ENCODE assay signal across 1 cellular context in the genomic region with DNA sequence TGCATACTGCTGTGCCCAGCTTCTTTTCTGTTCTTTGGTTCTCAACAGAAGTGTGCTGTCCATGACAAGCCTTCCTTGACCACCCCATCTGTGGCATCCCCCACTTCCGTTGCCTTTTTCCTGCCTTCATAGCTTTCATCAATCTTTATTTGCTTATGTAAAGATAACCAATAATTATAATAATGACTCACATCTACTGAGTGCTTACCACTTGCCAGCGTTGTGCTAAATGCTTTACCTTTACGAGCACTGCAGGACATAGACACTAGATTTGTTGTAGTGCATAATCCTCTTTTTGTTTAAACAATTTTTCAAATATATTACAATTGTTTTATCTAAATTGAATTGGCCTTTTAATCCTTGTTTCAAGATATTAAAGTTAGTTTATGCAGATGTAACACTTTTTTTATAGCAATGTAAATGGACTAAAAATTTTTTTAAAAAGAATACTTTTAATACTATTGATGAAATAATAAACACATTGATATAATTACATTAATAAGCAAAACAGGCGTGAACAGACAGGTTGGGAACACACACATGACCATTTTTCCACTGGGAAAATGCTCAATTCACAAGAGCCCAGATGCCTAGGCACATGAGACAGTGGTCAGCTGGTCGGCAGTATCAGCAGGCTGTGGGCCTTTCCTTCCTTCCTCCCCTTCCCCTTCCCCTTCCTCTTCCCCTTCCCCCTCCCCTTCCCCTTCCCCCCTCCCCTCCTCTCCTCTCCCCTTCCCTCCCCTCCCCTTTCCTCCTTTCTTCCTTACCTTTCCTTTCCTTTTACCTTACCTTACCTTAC.
TF ChIP-seq lines count a peak whose summit lies in the region.

No MANE protein-coding gene starts in this region.

TF ChIP-seq in GM23338, 12 proteins besides CTCF, POLR2A, EP300 and RAD21 (continued from another document):
- TF ChIP-seq, protein P1, sequence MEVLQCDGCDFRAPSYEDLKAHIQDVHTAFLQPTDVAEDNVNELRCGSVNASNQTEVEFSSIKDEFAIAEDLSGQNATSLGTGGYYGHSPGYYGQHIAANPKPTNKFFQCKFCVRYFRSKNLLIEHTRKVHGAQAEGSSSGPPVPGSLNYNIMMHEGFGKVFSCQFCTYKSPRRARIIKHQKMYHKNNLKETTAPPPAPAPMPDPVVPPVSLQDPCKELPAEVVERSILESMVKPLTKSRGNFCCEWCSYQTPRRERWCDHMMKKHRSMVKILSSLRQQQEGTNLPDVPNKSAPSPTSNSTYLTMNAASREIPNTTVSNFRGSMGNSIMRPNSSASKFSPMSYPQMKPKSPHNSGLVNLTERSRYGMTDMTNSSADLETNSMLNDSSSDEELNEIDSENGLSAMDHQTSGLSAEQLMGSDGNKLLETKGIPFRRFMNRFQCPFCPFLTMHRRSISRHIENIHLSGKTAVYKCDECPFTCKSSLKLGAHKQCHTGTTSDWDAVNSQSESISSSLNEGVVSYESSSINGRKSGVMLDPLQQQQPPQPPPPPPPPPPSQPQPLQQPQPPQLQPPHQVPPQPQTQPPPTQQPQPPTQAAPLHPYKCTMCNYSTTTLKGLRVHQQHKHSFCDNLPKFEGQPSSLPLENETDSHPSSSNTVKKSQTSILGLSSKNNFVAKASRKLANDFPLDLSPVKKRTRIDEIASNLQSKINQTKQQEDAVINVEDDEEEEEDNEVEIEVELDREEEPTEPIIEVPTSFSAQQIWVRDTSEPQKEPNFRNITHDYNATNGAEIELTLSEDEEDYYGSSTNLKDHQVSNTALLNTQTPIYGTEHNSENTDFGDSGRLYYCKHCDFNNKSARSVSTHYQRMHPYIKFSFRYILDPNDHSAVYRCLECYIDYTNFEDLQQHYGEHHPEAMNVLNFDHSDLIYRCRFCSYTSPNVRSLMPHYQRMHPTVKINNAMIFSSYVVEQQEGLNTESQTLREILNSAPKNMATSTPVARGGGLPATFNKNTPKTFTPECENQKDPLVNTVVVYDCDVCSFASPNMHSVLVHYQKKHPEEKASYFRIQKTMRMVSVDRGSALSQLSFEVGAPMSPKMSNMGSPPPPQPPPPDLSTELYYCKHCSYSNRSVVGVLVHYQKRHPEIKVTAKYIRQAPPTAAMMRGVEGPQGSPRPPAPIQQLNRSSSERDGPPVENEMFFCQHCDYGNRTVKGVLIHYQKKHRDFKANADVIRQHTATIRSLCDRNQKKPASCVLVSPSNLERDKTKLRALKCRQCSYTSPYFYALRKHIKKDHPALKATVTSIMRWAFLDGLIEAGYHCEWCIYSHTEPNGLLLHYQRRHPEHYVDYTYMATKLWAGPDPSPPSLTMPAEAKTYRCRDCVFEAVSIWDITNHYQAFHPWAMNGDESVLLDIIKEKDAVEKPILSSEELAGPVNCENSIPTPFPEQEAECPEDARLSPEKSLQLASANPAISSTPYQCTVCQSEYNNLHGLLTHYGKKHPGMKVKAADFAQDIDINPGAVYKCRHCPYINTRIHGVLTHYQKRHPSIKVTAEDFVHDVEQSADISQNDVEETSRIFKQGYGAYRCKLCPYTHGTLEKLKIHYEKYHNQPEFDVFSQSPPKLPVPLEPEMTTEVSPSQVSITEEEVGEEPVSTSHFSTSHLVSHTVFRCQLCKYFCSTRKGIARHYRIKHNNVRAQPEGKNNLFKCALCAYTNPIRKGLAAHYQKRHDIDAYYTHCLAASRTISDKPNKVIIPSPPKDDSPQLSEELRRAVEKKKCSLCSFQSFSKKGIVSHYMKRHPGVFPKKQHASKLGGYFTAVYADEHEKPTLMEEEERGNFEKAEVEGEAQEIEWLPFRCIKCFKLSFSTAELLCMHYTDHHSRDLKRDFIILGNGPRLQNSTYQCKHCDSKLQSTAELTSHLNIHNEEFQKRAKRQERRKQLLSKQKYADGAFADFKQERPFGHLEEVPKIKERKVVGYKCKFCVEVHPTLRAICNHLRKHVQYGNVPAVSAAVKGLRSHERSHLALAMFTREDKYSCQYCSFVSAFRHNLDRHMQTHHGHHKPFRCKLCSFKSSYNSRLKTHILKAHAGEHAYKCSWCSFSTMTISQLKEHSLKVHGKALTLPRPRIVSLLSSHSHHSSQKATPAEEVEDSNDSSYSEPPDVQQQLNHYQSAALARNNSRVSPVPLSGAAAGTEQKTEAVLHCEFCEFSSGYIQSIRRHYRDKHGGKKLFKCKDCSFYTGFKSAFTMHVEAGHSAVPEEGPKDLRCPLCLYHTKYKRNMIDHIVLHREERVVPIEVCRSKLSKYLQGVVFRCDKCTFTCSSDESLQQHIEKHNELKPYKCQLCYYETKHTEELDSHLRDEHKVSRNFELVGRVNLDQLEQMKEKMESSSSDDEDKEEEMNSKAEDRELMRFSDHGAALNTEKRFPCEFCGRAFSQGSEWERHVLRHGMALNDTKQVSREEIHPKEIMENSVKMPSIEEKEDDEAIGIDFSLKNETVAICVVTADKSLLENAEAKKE (CRISPR knock-in tag; IDR thresholded peaks at IDR 0.05): no peak
- TF ChIP-seq ZNF331 (CRISPR knock-in tag; IDR thresholded peaks at IDR 0.05; ENCODE audit: low read depth) (no peak), POLR2AphosphoS5 (IDR thresholded peaks at IDR 0.05; ENCODE audit: low read depth) (no peak), ZNF114 (CRISPR knock-in tag; IDR thresholded peaks at IDR 0.05) (no peak), CREB1 (CRISPR knock-in tag; IDR thresholded peaks at IDR 0.05; ENCODE audit: low read depth) (no peak), JUNB (IDR thresholded peaks at IDR 0.05; ENCODE audit: unreplicated experiment) (no peak)
- TF ChIP-seq, protein P2, sequence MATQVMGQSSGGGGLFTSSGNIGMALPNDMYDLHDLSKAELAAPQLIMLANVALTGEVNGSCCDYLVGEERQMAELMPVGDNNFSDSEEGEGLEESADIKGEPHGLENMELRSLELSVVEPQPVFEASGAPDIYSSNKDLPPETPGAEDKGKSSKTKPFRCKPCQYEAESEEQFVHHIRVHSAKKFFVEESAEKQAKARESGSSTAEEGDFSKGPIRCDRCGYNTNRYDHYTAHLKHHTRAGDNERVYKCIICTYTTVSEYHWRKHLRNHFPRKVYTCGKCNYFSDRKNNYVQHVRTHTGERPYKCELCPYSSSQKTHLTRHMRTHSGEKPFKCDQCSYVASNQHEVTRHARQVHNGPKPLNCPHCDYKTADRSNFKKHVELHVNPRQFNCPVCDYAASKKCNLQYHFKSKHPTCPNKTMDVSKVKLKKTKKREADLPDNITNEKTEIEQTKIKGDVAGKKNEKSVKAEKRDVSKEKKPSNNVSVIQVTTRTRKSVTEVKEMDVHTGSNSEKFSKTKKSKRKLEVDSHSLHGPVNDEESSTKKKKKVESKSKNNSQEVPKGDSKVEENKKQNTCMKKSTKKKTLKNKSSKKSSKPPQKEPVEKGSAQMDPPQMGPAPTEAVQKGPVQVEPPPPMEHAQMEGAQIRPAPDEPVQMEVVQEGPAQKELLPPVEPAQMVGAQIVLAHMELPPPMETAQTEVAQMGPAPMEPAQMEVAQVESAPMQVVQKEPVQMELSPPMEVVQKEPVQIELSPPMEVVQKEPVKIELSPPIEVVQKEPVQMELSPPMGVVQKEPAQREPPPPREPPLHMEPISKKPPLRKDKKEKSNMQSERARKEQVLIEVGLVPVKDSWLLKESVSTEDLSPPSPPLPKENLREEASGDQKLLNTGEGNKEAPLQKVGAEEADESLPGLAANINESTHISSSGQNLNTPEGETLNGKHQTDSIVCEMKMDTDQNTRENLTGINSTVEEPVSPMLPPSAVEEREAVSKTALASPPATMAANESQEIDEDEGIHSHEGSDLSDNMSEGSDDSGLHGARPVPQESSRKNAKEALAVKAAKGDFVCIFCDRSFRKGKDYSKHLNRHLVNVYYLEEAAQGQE (IDR thresholded peaks at IDR 0.05; ENCODE audit: unreplicated experiment): no peak
